28 cellular contexts compared by ENCODE assay signal in the genomic region with DNA sequence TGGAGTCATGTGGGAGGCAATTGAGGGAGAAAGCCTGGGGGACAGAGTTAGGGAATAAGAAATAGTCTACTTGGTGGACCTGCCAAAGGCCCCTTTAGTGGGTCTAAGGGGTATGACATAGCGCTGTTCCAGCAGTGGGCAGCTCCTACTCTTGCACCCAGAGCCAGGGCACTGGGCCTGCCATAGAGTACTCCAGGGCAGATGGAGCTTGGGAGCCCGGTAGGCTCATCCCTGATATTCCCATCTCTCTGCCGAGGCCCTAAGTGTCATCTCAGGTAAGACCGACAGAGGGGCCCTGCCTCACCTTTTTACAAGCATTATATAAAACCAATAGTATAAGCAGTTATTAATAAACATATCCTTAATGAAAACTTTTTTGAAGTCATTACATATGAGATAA. TPM values are rescaled to one million over a fixed set of nuclear protein-coding genes. Genes with fewer than 3 reads are reported as not detected.
"Had no signal": no experiment of that assay in that cellular context is flagged by ENCODE, and none has a peak within 500 bp of the region (broad histone marks: within the 10 kb centered on the region; RNA-seq: fewer than 3 reads in every experiment).

No MANE protein-coding gene starts in this region.

- H3K4me3 ChIP-seq: colonic mucosa, coronary artery, dorsolateral prefrontal cortex, esophagus muscularis mucosa, esophagus squamous epithelium, gastrocnemius medialis, gastroesophageal sphincter, heart left ventricle, heart right ventricle had no signal

- H3K27me3 ChIP-seq: colonic mucosa, esophagus muscularis mucosa, esophagus squamous epithelium, foreskin keratinocyte, gastrocnemius medialis, gastroesophageal sphincter, heart left ventricle, heart right ventricle had no signal

- H3K27ac Mint-ChIP-seq: dendritic cell treated with granulocyte-macrophage colony-stimulating factor and Interleukin-4, amounts not matched to agents 40 ng/mL and 50 ng/mL, for 4 days; effector memory CD8-positive, alpha-beta T cell; endodermal cell had no signal

- H3K9me3 ChIP-seq: colonic mucosa had no signal

- H3K4me1 Mint-ChIP-seq: endodermal cell had no signal

- H3K9me3 Mint-ChIP-seq: endodermal cell had no signal

- FAIRE-seq: colon, endometrium, endothelial cell of umbilical vein, frontal cortex had no signal

- H3K27ac ChIP-seq: colonic mucosa, coronary artery, dorsolateral prefrontal cortex, epithelial cell of prostate, esophagus muscularis mucosa, esophagus squamous epithelium, foreskin keratinocyte, gastrocnemius medialis, gastroesophageal sphincter, heart left ventricle, heart right ventricle had no signal

- H3K4me1 ChIP-seq: colonic mucosa, esophagus muscularis mucosa, esophagus squamous epithelium, foreskin keratinocyte, gastrocnemius medialis, gastroesophageal sphincter, heart left ventricle, heart right ventricle had no signal

- H3K27me3 Mint-ChIP-seq: dendritic cell treated with granulocyte-macrophage colony-stimulating factor and Interleukin-4, amounts not matched to agents 40 ng/mL and 50 ng/mL, for 4 days; effector memory CD8-positive, alpha-beta T cell had no signal

- H3K4me3 Mint-ChIP-seq: dendritic cell treated with granulocyte-macrophage colony-stimulating factor and Interleukin-4, amounts not matched to agents 40 ng/mL and 50 ng/mL, for 4 days; effector memory CD8-positive, alpha-beta T cell; endodermal cell had no signal

- ATAC-seq: effector memory CD8-positive, alpha-beta T cell; esophagus mucosa; foreskin keratinocyte; gastrocnemius medialis; gastroesophageal sphincter; heart left ventricle; heart right ventricle had no signal

- DNase-seq: colonic mucosa; cortex of kidney; dermis blood vessel endothelial cell; dorsolateral prefrontal cortex; effector CD4-positive, alpha-beta T cell; effector CD8-positive, alpha-beta T cell; effector memory CD8-positive, alpha-beta T cell; endodermal cell; erythroblast; esophagus squamous epithelium; foreskin fibroblast; foreskin keratinocyte; foreskin melanocyte; gastrocnemius medialis; glutamatergic neuron; head of caudate nucleus; heart left ventricle; heart right ventricle had no signal

RNA-seq across cellular contexts. Expression of gene SAMD9L, which starts 9.6 kb away (rescaled TPM):
- total RNA-seq: endodermal cell had no signal

RNA-seq across cellular contexts. Expression of gene SAMD9, which starts 20.8 kb away (rescaled TPM):
- total RNA-seq: endodermal cell had no signal
